8 cellular contexts compared by ENCODE assay signal in genomic region chr10:63693021-63693420, GRCh38.
DNase-seq lines count a peak whose midpoint lies in the region; ATAC-seq and TF ChIP-seq lines count a peak whose summit lies in the region.
"Not testable (repeated sequence)": the region's sequence is repeated elsewhere in the genome, so short reads cannot be mapped to it uniquely, and the experiment has no call there.

No MANE protein-coding gene starts in this region.

- H4K20me1 ChIP-seq in Karpas-422 (ENCODE audit: insufficient read depth, low read depth, low read length), result not testable (repeated sequence)

- peaks cover 77% of the 10 kb centered on the region for H3K4me1 ChIP-seq in Karpas-422 (ENCODE audit: low read length)
- H3K4me1 ChIP-seq in heart left ventricle, result peaks cover 0 to 19% (median 4%) of the 10 kb centered on the region in 12 donors
- not testable (repeated sequence) for H3K4me1 ChIP-seq in right lobe of liver, upper lobe of right lung
- H3K4me1 ChIP-seq in gastrocnemius medialis, result peaks cover 0 to 11% of the 10 kb centered on the region in 2 donors

- TF ChIP-seq POLR2A in heart left ventricle (IDR thresholded peaks at IDR 0.05); right lobe of liver (IDR thresholded peaks at IDR 0.05); gastrocnemius medialis (IDR thresholded peaks at IDR 0.05): not testable (repeated sequence)

- H3K36me3 Mint-ChIP-seq in CD14-positive monocyte; activated T-helper 17 cell treated with anti-CD3 and anti-CD28 coated beads, Interleukin-2, amount 50 U/mL, for 72 hours (ENCODE audit: low read depth): not testable (repeated sequence)

- not testable (repeated sequence) for TF ChIP-seq CTCF in CD14-positive monocyte (IDR thresholded peaks at IDR 0.05); heart left ventricle (IDR thresholded peaks at IDR 0.05); right lobe of liver (IDR thresholded peaks at IDR 0.05); gastrocnemius medialis (IDR thresholded peaks at IDR 0.05 in 4 of 5, conservative IDR thresholded peaks at IDR 0.05 in 1 of 5); upper lobe of right lung (IDR thresholded peaks at IDR 0.05)

- not testable (repeated sequence) for H3K9ac ChIP-seq in Karpas-422 (ENCODE audit: low read length)

- not testable (repeated sequence) for H3K9me3 ChIP-seq in Karpas-422 (ENCODE audit: low read length); heart left ventricle; right lobe of liver; gastrocnemius medialis; upper lobe of right lung

- H3K79me2 ChIP-seq in Karpas-422 (ENCODE audit: low read length), result not testable (repeated sequence)

- not testable (repeated sequence) for H2AFZ ChIP-seq in Karpas-422 (ENCODE audit: low read length)

- peak overlapping the region in 6 of 7 donors; percentile 34 to 74 (median 54) for H3K27ac Mint-ChIP-seq in CD14-positive monocyte
- peak overlapping the region; percentile 4 for H3K27ac Mint-ChIP-seq in activated T-helper 17 cell treated with anti-CD3 and anti-CD28 coated beads, Interleukin-2, amount 50 U/mL, for 72 hours

- H3K4me3 Mint-ChIP-seq in CD14-positive monocyte; activated T-helper 17 cell treated with anti-CD3 and anti-CD28 coated beads, Interleukin-2, amount 50 U/mL, for 72 hours: not testable (repeated sequence)

- not testable (repeated sequence) for ATAC-seq in activated T-helper 17 cell treated with anti-CD3 and anti-CD28 coated beads, Interleukin-2, amount 50 U/mL, for 72 hours (replicated peaks); heart left ventricle; right lobe of liver; gastrocnemius medialis; upper lobe of right lung

- 33 to 70% (median 67%) methylated on average over 1 of the region's 1 CpG for WGBS in heart left ventricle, 4 donors
- WGBS in right lobe of liver (ENCODE audit: insufficient coverage, low coverage, low lambda C conversion rate, missing lambda C conversion rate), result 0% methylated on average over 1 of the region's 1 CpG

- not testable (repeated sequence) for H3K27me3 ChIP-seq in Karpas-422 (ENCODE audit: low read length); heart left ventricle; right lobe of liver; gastrocnemius medialis; upper lobe of right lung

- not testable (repeated sequence) for DNase-seq in CD14-positive monocyte (ENCODE audit: low spot score); Karpas-422; heart left ventricle; right lobe of liver; gastrocnemius medialis; upper lobe of right lung
- DNase-seq in dermis blood vessel endothelial cell, result peak; percentile 18

- in situ Hi-C loops in gastrocnemius medialis (cut with MboI; ENCODE audit: low sequenced_read_pairs in 4 of 4), result not testable (repeated sequence)

- not testable (repeated sequence) for H3K4me3 ChIP-seq in Karpas-422 (ENCODE audit: low read length); heart left ventricle; right lobe of liver; gastrocnemius medialis; upper lobe of right lung

- peaks cover 14% of the 10 kb centered on the region for H3K4me1 Mint-ChIP-seq in CD14-positive monocyte
- not testable (repeated sequence) for H3K4me1 Mint-ChIP-seq in activated T-helper 17 cell treated with anti-CD3 and anti-CD28 coated beads, Interleukin-2, amount 50 U/mL, for 72 hours

- H3K9me3 Mint-ChIP-seq in CD14-positive monocyte; activated T-helper 17 cell treated with anti-CD3 and anti-CD28 coated beads, Interleukin-2, amount 50 U/mL, for 72 hours: not testable (repeated sequence)

- H3K9me2 ChIP-seq in Karpas-422 (replicated peaks; ENCODE audit: insufficient read depth, low read length), result not testable (repeated sequence)

- not testable (repeated sequence) for H3K27me3 Mint-ChIP-seq in CD14-positive monocyte (ENCODE audit: low read depth in 3 of 3); activated T-helper 17 cell treated with anti-CD3 and anti-CD28 coated beads, Interleukin-2, amount 50 U/mL, for 72 hours

- peak overlapping the region; percentile 36 for H3K4me2 ChIP-seq in Karpas-422 (ENCODE audit: low read depth, low read length, poor library complexity, severe bottlenecking)

- intact Hi-C loops in CD14-positive monocyte (cut with micrococcal nuclease); heart left ventricle (cut with DNase I); right lobe of liver (cut with DNase I); gastrocnemius medialis (cut with DNase I; ENCODE audit: low total_unique reads); upper lobe of right lung (cut with DNase I): not testable (repeated sequence)

- H3K27ac ChIP-seq in Karpas-422 (ENCODE audit: low read length) (peak overlapping the region; percentile 66), heart left ventricle (peak overlapping the region in 8 of 12 donors; percentile 21 to 70 (median 58)), right lobe of liver (peak overlapping the region; percentile 2 to 34 (median 5)), gastrocnemius medialis (peak overlapping the region in 3 of 4 donors; percentile 32 to 58 (median 39)), upper lobe of right lung (peak overlapping the region; percentile 14)

- not testable (repeated sequence) for H3K36me3 ChIP-seq in Karpas-422 (ENCODE audit: insufficient read depth, low read length); heart left ventricle; right lobe of liver; gastrocnemius medialis; upper lobe of right lung

Comparison
In these comparisons a context has a peak if more than half of its experiments do, and no peak if none do; other contexts are left out.
1. H3K27ac ChIP-seq: peak in every context shown above with its lines; median percentile 66 in Karpas-422; 58 in heart left ventricle; 39 in gastrocnemius medialis; 14 in upper lobe of right lung; 5 in right lobe of liver.